9 cellular contexts compared by ENCODE assay signal in genomic region chr9:110128664-110129329, GRCh38.
A peak's percentile ranks its signal among the peaks of the same experiment; 100 is the strongest.
DNase-seq lines count a peak whose midpoint lies in the region; ATAC-seq and TF ChIP-seq lines count a peak whose summit lies in the region.
"Had no signal": no experiment of that assay in that cellular context is flagged by ENCODE, and none has a peak within 500 bp of the region (broad histone marks: within the 10 kb centered on the region; RNA-seq: fewer than 3 reads in every experiment).

No MANE protein-coding gene starts in this region.

- peak overlapping the region; percentile 89 for H3K27ac Mint-ChIP-seq in memory B cell

- peaks cover 13% of the 10 kb centered on the region for H3K36me3 Mint-ChIP-seq in memory B cell

- H4K20me1 ChIP-seq in Loucy (ENCODE audit: insufficient read depth, low read length, poor library complexity, severe bottlenecking) = peaks cover 20% of the 10 kb centered on the region

- H3K4me3 Mint-ChIP-seq in memory B cell = peak overlapping the region; percentile 68

- 0 out of 2 replicates have a peak, but pooled peaks cover 5% of the 10 kb centered on the region for H3F3A ChIP-seq in Loucy (ENCODE audit: low read depth)

- peaks cover 95% of the 10 kb centered on the region for H3K79me2 ChIP-seq in Loucy (ENCODE audit: insufficient read depth, low read length)

- no peaks in the 10 kb centered on the region for H3K9me3 Mint-ChIP-seq in memory B cell

- H3K4me1 Mint-ChIP-seq in memory B cell = peaks cover 80% of the 10 kb centered on the region

- H3K9me3 ChIP-seq in Loucy (ENCODE audit: insufficient read depth, low read depth, low read length) = no peaks in the 10 kb centered on the region
- H3K9me3 ChIP-seq: SJSA1 had no signal

- H3K4me2 ChIP-seq in Loucy (ENCODE audit: low read depth, low read length, poor library complexity, severe bottlenecking) = no peak overlapping the region

- ATAC-seq in GM21723 (IDR thresholded peaks at IDR 0.05; ENCODE audit: unreplicated experiment) (peak; percentile 75), memory B cell (ENCODE audit: low read depth) (peak; percentile 88)

- peak overlapping the region; percentile 62 for H3K9ac ChIP-seq in Loucy (ENCODE audit: low read depth, low read length, poor library complexity, severe bottlenecking)

- no peak overlapping the region; the same call in none of the 2 replicates for H3K4me3 ChIP-seq in GM12865 (ENCODE audit: low read depth, low read length)
- H3K4me3 ChIP-seq in Loucy (ENCODE audit: low read length, poor library complexity, severe bottlenecking) = no peak overlapping the region
- H3K4me3 ChIP-seq: SJSA1 had no signal

- H3K9me2 ChIP-seq in Loucy (replicated peaks; ENCODE audit: low read depth, low read length) = no peaks in the 10 kb centered on the region

- H3K36me3 ChIP-seq in Loucy (ENCODE audit: insufficient read depth, low read length) = peaks cover 6% of the 10 kb centered on the region; the same call in 1 of the 2 replicates

- TF ChIP-seq CTCF in GM12865 (IDR thresholded peaks at IDR 0.05; ENCODE audit: insufficient read depth, low read depth, low read length, missing control alignments) = no peak
- TF ChIP-seq CTCF in Loucy (conservative IDR thresholded peaks at IDR 0.05; ENCODE audit: low read length) = no peak

- DNase-seq in GM12865 (ENCODE audit: low read depth) (peak; percentile 80), memory B cell (ENCODE audit: low spot score in 2 of 2) (peak; percentile 43 to 63), NCI-H2029 (lab: John Stamatoyannopoulos, UW) (no peak), T-helper 9 cell (no peak), NCI-H510A (lab: John Stamatoyannopoulos, UW) (no peak)
- DNase-seq in activated effector memory CD4-positive, alpha-beta T cell treated with Interleukin-2 at 50 U/mL for 16 hours = no peak

- H3K4me1 ChIP-seq in Loucy (ENCODE audit: insufficient read depth, low read length, poor library complexity, severe bottlenecking) = peaks cover 77% of the 10 kb centered on the region

- H2AFZ ChIP-seq in Loucy (ENCODE audit: low read length) = no peak overlapping the region

- no peaks in the 10 kb centered on the region for H3K27me3 Mint-ChIP-seq in memory B cell

- H3K27me3 ChIP-seq in Loucy (ENCODE audit: insufficient read depth, low read length, poor library complexity, severe bottlenecking) = no peaks in the 10 kb centered on the region
- H3K27me3 ChIP-seq: SJSA1 had no signal

Comparison
In these comparisons a context has a peak if more than half of its experiments do, and no peak if none do; other contexts are left out.
1. DNase-seq: peak in GM12865 (single experiment) and memory B cell (2 of 2); none in activated effector memory CD4-positive, alpha-beta T cell treated with Interleukin-2 at 50 U/mL for 16 hours (single experiment), NCI-H2029 (single experiment), T-helper 9 cell (single experiment) and NCI-H510A (single experiment).